In the genomic region with DNA sequence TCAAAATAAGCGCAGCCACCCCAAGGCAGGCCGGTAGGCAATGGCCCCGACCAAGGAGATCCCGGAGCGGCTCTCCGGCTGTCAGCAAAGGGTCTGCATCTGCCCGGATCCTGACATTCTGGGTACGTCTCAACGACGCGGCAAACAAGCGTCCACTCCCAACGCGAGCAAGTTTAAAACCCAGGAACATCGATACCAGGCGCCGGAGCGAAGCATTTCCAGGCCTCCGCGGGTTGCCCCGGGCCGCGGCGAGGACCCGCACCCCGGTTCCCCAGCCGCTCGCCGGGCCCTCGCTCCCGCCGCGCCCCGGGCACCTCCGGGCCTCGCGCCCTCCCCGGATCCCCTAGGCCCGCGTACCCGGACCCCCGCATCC, we compare ENCODE assay signal across 8 cellular contexts. TPM values are rescaled to one million over a fixed set of nuclear protein-coding genes. Genes with fewer than 3 reads are reported as not detected.
DNase-seq lines count a peak whose midpoint lies in the region; ATAC-seq and TF ChIP-seq lines count a peak whose summit lies in the region.

No MANE protein-coding gene starts in this region.

- H3K9me2 ChIP-seq in MM.1S (replicated peaks; ENCODE audit: insufficient read depth, low read length), result no peaks in the 10 kb centered on the region

- H3K4me2 ChIP-seq in MM.1S (ENCODE audit: low read depth, low read length), result peak overlapping the region; percentile 50
- peak overlapping the region; percentile 83 for H3K4me2 ChIP-seq in mesenchymal stem cell (ENCODE audit: low read length, poor library complexity, severe bottlenecking)

- H3K36me3 ChIP-seq in MM.1S (replicated peaks; ENCODE audit: insufficient read depth, low read length), result no peaks in the 10 kb centered on the region
- peaks cover 2% of the 10 kb centered on the region for H3K36me3 ChIP-seq in endocrine pancreas (ENCODE audit: control insufficient read depth, insufficient read depth, low read length)
- H3K36me3 ChIP-seq in mesenchymal stem cell (ENCODE audit: control insufficient read depth in 1 of 2, insufficient read depth in 2 of 2, low read depth in 1 of 2, low read length in 2 of 2), result peaks cover 9% of the 10 kb centered on the region in 2 experiments
- H3K36me3 ChIP-seq in suprapubic skin, result no peaks in the 10 kb centered on the region

- H3K4ac ChIP-seq in mesenchymal stem cell (ENCODE audit: low read depth in 1 of 2, low read length in 2 of 2), result peak overlapping the region in 1 of 2 experiments; percentile 96

- H3K27ac Mint-ChIP-seq in activated CD8-positive, alpha-beta T cell treated with anti-CD3 and anti-CD28 coated beads, Interleukin-2, amount 10 ng/mL, durations not matched to agents 7 days and 5 days, result peak overlapping the region; percentile 94

- no peak for TF ChIP-seq POLR2A in suprapubic skin (IDR thresholded peaks at IDR 0.05)

- H3K27me3 Mint-ChIP-seq in activated CD8-positive, alpha-beta T cell treated with anti-CD3 and anti-CD28 coated beads, Interleukin-2, amount 10 ng/mL, durations not matched to agents 7 days and 5 days (ENCODE audit: low read depth), result no peaks in the 10 kb centered on the region

- no peak overlapping the region for H2AK5ac ChIP-seq in mesenchymal stem cell (ENCODE audit: low read length, severe bottlenecking)

- H3K4me1 ChIP-seq in MM.1S (ENCODE audit: low read length) (peaks cover 14% of the 10 kb centered on the region; the same call in 1 of the 2 replicates), endocrine pancreas (ENCODE audit: control insufficient read depth, insufficient read depth, low read length) (no peaks in the 10 kb centered on the region), mesenchymal stem cell (ENCODE audit: control insufficient read depth, insufficient read depth, low read depth, low read length) (peaks cover 12% of the 10 kb centered on the region), suprapubic skin (peaks cover 28% of the 10 kb centered on the region)

- no peak overlapping the region for H4K91ac ChIP-seq in mesenchymal stem cell (ENCODE audit: low read length)

- no peak for TF ChIP-seq EP300 in suprapubic skin (IDR thresholded peaks at IDR 0.05)

- H3K27me3 ChIP-seq in MM.1S (replicated peaks; ENCODE audit: insufficient read depth, low read length), result no peaks in the 10 kb centered on the region
- H3K27me3 ChIP-seq in endocrine pancreas (ENCODE audit: control insufficient read depth, insufficient read depth, low read length), result no peaks in the 10 kb centered on the region
- H3K27me3 ChIP-seq in mesenchymal stem cell (ENCODE audit: control insufficient read depth in 1 of 2, insufficient read depth in 1 of 2, low read length in 2 of 2), result no peaks in the 10 kb centered on the region
- H3K27me3 ChIP-seq in suprapubic skin, result no peaks in the 10 kb centered on the region

- H3K23ac ChIP-seq in mesenchymal stem cell (ENCODE audit: low read length in 2 of 2), result no peak overlapping the region

- no peak overlapping the region for H2BK15ac ChIP-seq in mesenchymal stem cell (ENCODE audit: low read depth, poor library complexity, severe bottlenecking)

- WGBS in mesenchymal stem cell, result under 1% methylated on average over 15 of the region's 42 CpGs
- under 1% methylated on average over 8 of the region's 42 CpGs for WGBS in suprapubic skin

- H2BK12ac ChIP-seq in mesenchymal stem cell (ENCODE audit: low read length in 2 of 2), result no peak overlapping the region

- TF ChIP-seq CTCF in MM.1S (IDR thresholded peaks at IDR 0.05; ENCODE audit: low read length) (no peak), suprapubic skin (IDR thresholded peaks at IDR 0.05) (no peak)

- peaks cover 25% of the 10 kb centered on the region for H3K79me1 ChIP-seq in mesenchymal stem cell (replicated peaks; ENCODE audit: low read length, poor library complexity, severe bottlenecking)

- peak overlapping the region; percentile 89 for H3K4me3 Mint-ChIP-seq in activated CD8-positive, alpha-beta T cell treated with anti-CD3 and anti-CD28 coated beads, Interleukin-2, amount 10 ng/mL, durations not matched to agents 7 days and 5 days

- CTCF ChIA-PET in activated CD8-positive, alpha-beta T cell treated with anti-CD3 and anti-CD28 coated beads, Interleukin-2, amount 10 ng/mL, durations not matched to agents 7 days and 5 days (lab: Charles Lee), result no interaction called here

- H3K9me3 ChIP-seq in MM.1S (replicated peaks; ENCODE audit: insufficient read depth, low read length) (no peaks in the 10 kb centered on the region), endocrine pancreas (ENCODE audit: control insufficient read depth, low read length) (no peaks in the 10 kb centered on the region), mesenchymal stem cell (ENCODE audit: control insufficient read depth, low read length) (no peaks in the 10 kb centered on the region), suprapubic skin (no peaks in the 10 kb centered on the region)

- POLR2A ChIA-PET in activated CD8-positive, alpha-beta T cell treated with anti-CD3 and anti-CD28 coated beads, Interleukin-2, amount 10 ng/mL, durations not matched to agents 7 days and 5 days (lab: Charles Lee), result interaction anchor here (2.9 kb wide), 1 partner anchor 36 kb away, joined by 9 read pairs; the partner anchor contains the start of gene MRPS24

- H3K9me3 Mint-ChIP-seq in activated CD8-positive, alpha-beta T cell treated with anti-CD3 and anti-CD28 coated beads, Interleukin-2, amount 10 ng/mL, durations not matched to agents 7 days and 5 days (ENCODE audit: insufficient read depth), result no peaks in the 10 kb centered on the region

- peak overlapping the region in 1 of 2 experiments; percentile 78 for H3K18ac ChIP-seq in mesenchymal stem cell (ENCODE audit: low read depth in 1 of 2, low read length in 2 of 2)

- H2AFZ ChIP-seq in MM.1S (ENCODE audit: low read length) (peak overlapping the region; percentile 48), mesenchymal stem cell (ENCODE audit: low read depth, low read length) (peak overlapping the region; percentile 76)

- H3K4me1 Mint-ChIP-seq in activated CD8-positive, alpha-beta T cell treated with anti-CD3 and anti-CD28 coated beads, Interleukin-2, amount 10 ng/mL, durations not matched to agents 7 days and 5 days (ENCODE audit: low read depth), result peaks cover 24% of the 10 kb centered on the region

- H2BK120ac ChIP-seq in mesenchymal stem cell (ENCODE audit: low read depth, low read length), result peak overlapping the region; percentile 94

- DNase-seq in DMS153 treated with DMSO at 0.1 percent for 48 hours (lab: John Stamatoyannopoulos, UW; ENCODE audit: unreplicated experiment) (peak; percentile 5), DMS153 (lab: John Stamatoyannopoulos, UW) (no peak), HCEC 1CT (peak; percentile 23), MM.1S (peak; percentile 34), mesenchymal stem cell (peak; percentile 60), suprapubic skin (ENCODE audit: low spot score in 2 of 2) (peak in 1 of 2 donors; percentile 67)
- DNase-seq in activated CD8-positive, alpha-beta T cell treated with anti-CD3 and anti-CD28 coated beads, Interleukin-2, amount 10 ng/mL, durations not matched to agents 7 days and 5 days, result peak; percentile 23

- peak overlapping the region; percentile 4 for H2BK5ac ChIP-seq in mesenchymal stem cell (ENCODE audit: low read depth, low read length, poor library complexity, severe bottlenecking)

- peaks cover 3% of the 10 kb centered on the region for H3K36me3 Mint-ChIP-seq in activated CD8-positive, alpha-beta T cell treated with anti-CD3 and anti-CD28 coated beads, Interleukin-2, amount 10 ng/mL, durations not matched to agents 7 days and 5 days (ENCODE audit: low read depth)

- peak overlapping the region in 1 of 2 experiments; percentile 75 for H3K14ac ChIP-seq in mesenchymal stem cell (ENCODE audit: low read length in 2 of 2)

- peak overlapping the region; percentile 82 for H4K8ac ChIP-seq in mesenchymal stem cell (ENCODE audit: low read length)

- H3K9ac ChIP-seq in MM.1S (ENCODE audit: low read length), result peak overlapping the region; percentile 75
- H3K9ac ChIP-seq in endocrine pancreas (ENCODE audit: control insufficient read depth, insufficient read depth, low read length), result peak overlapping the region; percentile 82
- H3K9ac ChIP-seq in mesenchymal stem cell (ENCODE audit: low read length), result peak overlapping the region; percentile 94

- H3K4me3 ChIP-seq in MM.1S (ENCODE audit: low read length) (peak overlapping the region; percentile 86), endocrine pancreas (ENCODE audit: control insufficient read depth, insufficient read depth, low read length) (peak overlapping the region; percentile 73), mesenchymal stem cell (ENCODE audit: insufficient read depth in 1 of 2, low read depth in 1 of 2, low read length in 2 of 2) (peak overlapping the region; percentile 83 to 89), suprapubic skin (peak overlapping the region; percentile 82)

- H4K20me1 ChIP-seq in MM.1S (ENCODE audit: insufficient read depth, low read length), result no peaks in the 10 kb centered on the region

- peak; percentile 52 for ATAC-seq in activated CD8-positive, alpha-beta T cell treated with anti-CD3 and anti-CD28 coated beads, Interleukin-2, amount 10 ng/mL, durations not matched to agents 7 days and 5 days

- H3K27ac ChIP-seq in MM.1S (ENCODE audit: low read length) (no peak overlapping the region), mesenchymal stem cell (ENCODE audit: low read length, poor library complexity, severe bottlenecking) (peak overlapping the region; percentile 74), suprapubic skin (peak overlapping the region; percentile 92)

- peaks cover 51% of the 10 kb centered on the region for H3K79me2 ChIP-seq in MM.1S (ENCODE audit: low read length)

- no peaks in the 10 kb centered on the region for H3F3A ChIP-seq in MM.1S (ENCODE audit: insufficient read depth, low read length)

RNA-seq across cellular contexts. Expression of gene URGCP, which starts 0.5 kb away (rescaled TPM):
- 10 to 100 TPM; 24.1 to 24.7 TPM for total RNA-seq in activated CD8-positive, alpha-beta T cell treated with anti-CD3 and anti-CD28 coated beads, Interleukin-2, amount 10 ng/mL, durations not matched to agents 7 days and 5 days
- 16.7 TPM for polyA plus RNA-seq in mesenchymal stem cell (2013, experiment 1 of 2)
- polyA plus RNA-seq in mesenchymal stem cell (2013, experiment 2 of 2), result 16.2 TPM
- 10 to 100 TPM; 36.3 to 60.3 (median 39.6) TPM for total RNA-seq in suprapubic skin

RNA-seq across cellular contexts. Expression of gene UBE2D4, which starts 20.3 kb away (rescaled TPM):
- total RNA-seq in activated CD8-positive, alpha-beta T cell treated with anti-CD3 and anti-CD28 coated beads, Interleukin-2, amount 10 ng/mL, durations not matched to agents 7 days and 5 days, result 1 to 10 TPM; 6.3 to 6.8 TPM
- 10.9 TPM for polyA plus RNA-seq in mesenchymal stem cell (2013, experiment 1 of 2)
- polyA plus RNA-seq in mesenchymal stem cell (2013, experiment 2 of 2), result 9.9 TPM
- total RNA-seq in suprapubic skin, result 10 to 100 TPM; 13.6 to 29.1 (median 17.2) TPM

RNA-seq across cellular contexts. Expression of gene MRPS24, which starts 36.6 kb away (rescaled TPM):
- total RNA-seq in activated CD8-positive, alpha-beta T cell treated with anti-CD3 and anti-CD28 coated beads, Interleukin-2, amount 10 ng/mL, durations not matched to agents 7 days and 5 days, result 10 to 100 TPM; 88.5 to 91.3 TPM
- 167 TPM for polyA plus RNA-seq in mesenchymal stem cell (2013, experiment 1 of 2)
- polyA plus RNA-seq in mesenchymal stem cell (2013, experiment 2 of 2), result 166 TPM
- total RNA-seq in suprapubic skin, result 100 to 1,000 TPM in 2 of 4 donors, 10 to 100 TPM in 2; 65.1 to 111 (median 95.6) TPM
